In genomic region chr17:83203472-83204221, GRCh38 we compare ENCODE assay signal across 7 cellular contexts.
A peak's percentile ranks its signal among the peaks of the same experiment; 100 is the strongest.
DNase-seq lines count a peak whose midpoint lies in the region; ATAC-seq and TF ChIP-seq lines count a peak whose summit lies in the region.

No MANE protein-coding gene starts in this region.

- no peak for ATAC-seq in central memory CD8-positive, alpha-beta T cell (replicated peaks; ENCODE audit: extremely low read depth, poor library complexity, severe bottlenecking)
- no peak for ATAC-seq in memory B cell (ENCODE audit: low read depth)
- ATAC-seq in HG03045 (IDR thresholded peaks at IDR 0.05; ENCODE audit: unreplicated experiment), result no peak
- ATAC-seq in GM21515 (IDR thresholded peaks at IDR 0.05; ENCODE audit: unreplicated experiment), result no peak

- no peak for DNase-seq in RWPE1 (ENCODE audit: low spot score)
- peak in 1 of 2 donors; percentile 13 for DNase-seq in central memory CD8-positive, alpha-beta T cell (ENCODE audit: low spot score in 2 of 2)
- no peak for DNase-seq in memory B cell (ENCODE audit: low spot score in 2 of 2)
- DNase-seq in NCI-H2107 treated with DMSO at 0.1 percent for 48 hours (lab: John Stamatoyannopoulos, UW; ENCODE audit: unreplicated experiment), result no peak

- H3K4me1 Mint-ChIP-seq in central memory CD8-positive, alpha-beta T cell, result peaks cover 48% of the 10 kb centered on the region
- H3K4me1 Mint-ChIP-seq in memory B cell, result peaks cover 31% of the 10 kb centered on the region

- H3K36me3 Mint-ChIP-seq in central memory CD8-positive, alpha-beta T cell (ENCODE audit: insufficient read depth), result peaks cover 9% of the 10 kb centered on the region
- H3K36me3 Mint-ChIP-seq in memory B cell, result no peaks in the 10 kb centered on the region

- no peak for TF ChIP-seq CTCF in RWPE1 (conservative IDR thresholded peaks at IDR 0.05; ENCODE audit: low read depth)

- H3K27ac ChIP-seq in RWPE1, result peak overlapping the region; percentile 77
- H3K27ac ChIP-seq in temporal lobe (ENCODE audit: low read depth, low read length), result peak overlapping the region; percentile 65

- no peaks in the 10 kb centered on the region for H3K9me3 Mint-ChIP-seq in central memory CD8-positive, alpha-beta T cell
- H3K9me3 Mint-ChIP-seq in memory B cell, result no peaks in the 10 kb centered on the region

- H3K4me3 Mint-ChIP-seq in central memory CD8-positive, alpha-beta T cell, result no peak overlapping the region
- no peak overlapping the region for H3K4me3 Mint-ChIP-seq in memory B cell

- CTCF ChIA-PET in RWPE1 (lab: Yijun Ruan, JAX), result no interaction called here

- POLR2A ChIA-PET in RWPE1 (lab: Yijun Ruan, JAX; ENCODE audit: low non-redundant PET), result no interaction called here

- H3K27me3 Mint-ChIP-seq in central memory CD8-positive, alpha-beta T cell, result no peaks in the 10 kb centered on the region
- H3K27me3 Mint-ChIP-seq in memory B cell, result no peaks in the 10 kb centered on the region

- H3K27ac Mint-ChIP-seq in central memory CD8-positive, alpha-beta T cell (ENCODE audit: low read depth), result peak overlapping the region; percentile 7
- H3K27ac Mint-ChIP-seq in memory B cell, result peak overlapping the region; percentile 60
